In genomic region chr5:172086312-172086975, GRCh38 we compare ENCODE assay signal across 1 cellular context.
TF ChIP-seq lines count a peak whose summit lies in the region.

No MANE protein-coding gene starts in this region.

TF ChIP-seq in IMR-90, 13 proteins besides CTCF, POLR2A, EP300 and RAD21:
- TF ChIP-seq RCOR1 (IDR thresholded peaks at IDR 0.05; ENCODE audit: insufficient replicate concordance, low read length) (no peak), RFX5 (IDR thresholded peaks at IDR 0.05; ENCODE audit: low read depth, low read length) (no peak), SMC3 (IDR thresholded peaks at IDR 0.05; ENCODE audit: low read depth, low read length) (no peak), ELK1 (IDR thresholded peaks at IDR 0.05; ENCODE audit: borderline replicate concordance, low read depth, low read length) (no peak), MXI1 (IDR thresholded peaks at IDR 0.05; ENCODE audit: borderline replicate concordance, low read depth, low read length) (no peak), BHLHE40 (IDR thresholded peaks at IDR 0.05; ENCODE audit: low read depth, low read length) (no peak), MAFK (IDR thresholded peaks at IDR 0.05; ENCODE audit: low read depth, low read length) (no peak), CHD1 (IDR thresholded peaks at IDR 0.05; ENCODE audit: low read depth, low read length) (no peak), FOS (IDR thresholded peaks at IDR 0.05; ENCODE audit: low read depth, low read length) (no peak), CEBPB (IDR thresholded peaks at IDR 0.05; ENCODE audit: low read depth, low read length) (no peak), USF2 (IDR thresholded peaks at IDR 0.05; ENCODE audit: low read depth, low read length) (no peak), NFE2L2 (IDR thresholded peaks at IDR 0.05; ENCODE audit: low read depth, low read length) (no peak), MAZ (IDR thresholded peaks at IDR 0.05; ENCODE audit: borderline replicate concordance, low read depth, low read length) (no peak)
